In genomic region chr21:21030311-21030710, GRCh38 we compare ENCODE assay signal across 28 cellular contexts. TPM values are rescaled to one million over a fixed set of nuclear protein-coding genes. Genes with fewer than 3 reads are reported as not detected.
"Had no signal": no experiment of that assay in that cellular context is flagged by ENCODE, and none has a peak within 500 bp of the region (broad histone marks: within the 10 kb centered on the region; RNA-seq: fewer than 3 reads in every experiment).

No MANE protein-coding gene starts in this region.

- H3K36me3 ChIP-seq: neutrophil, pancreas, right lobe of liver, sigmoid colon, suprapubic skin, tibial artery, transverse colon, upper lobe of right lung, uterus had no signal

- H3K27me3 ChIP-seq: neutrophil, pancreas, right lobe of liver, sigmoid colon, suprapubic skin, testis, tibial artery, transverse colon, upper lobe of right lung, uterus had no signal

- DNase-seq: naive thymus-derived CD8-positive, alpha-beta T cell; nephron progenitor cell; nucleus accumbens; pancreas; psoas muscle; right cardiac atrium; right lobe of liver; sigmoid colon; small intestine; stimulated activated CD4-positive, alpha-beta T cell treated with anti-CD3 and anti-CD28 coated beads, Interleukin-15, amount 100 ng/mL, for 24 hours; stimulated activated CD4-positive, alpha-beta T cell treated with anti-CD3 and anti-CD28 coated beads, Interleukin-2, amount 100 ng/mL, for 24 hours; stimulated activated CD4-positive, alpha-beta T cell treated with anti-CD3 and anti-CD28 coated beads, Interleukin-2, amount 100 ng/mL, for 48 hours; stimulated activated CD4-positive, alpha-beta T cell treated with anti-CD3 and anti-CD28 coated beads, Interleukin-4, amount 100 ng/mL, for 24 hours; stimulated activated naive B cell treated with anti-CD40 and anti-IgM and Interleukin-4, amounts not matched to agents 10 μg/mL and 1 μg/mL and 100 μg/mL, for 72 hours; stimulated activated naive CD8-positive, alpha-beta T cell treated with anti-CD3 and anti-CD28 coated beads, Interleukin-15, amount 100 ng/mL, for 72 hours; stimulated activated naive CD8-positive, alpha-beta T cell treated with anti-CD3 and anti-CD28 coated beads, Interleukin-15, Interleukin-2, amounts not matched to agents 100 U/mL and 50 U/mL, for 24 hours; substantia nigra; testis; tibial artery; transverse colon; upper lobe of right lung; uterus had no signal

- H3K36me3 Mint-ChIP-seq: naive thymus-derived CD8-positive, alpha-beta T cell; stimulated activated effector memory CD8-positive, alpha-beta T cell treated with anti-CD3 and anti-CD28 coated beads, Interleukin-12 subunit alpha, Interleukin-12 subunit beta, amount 100 ng/mL, for 72 hours; stimulated activated naive B cell treated with anti-CD40 and anti-IgM and Interleukin-4, amounts not matched to agents 10 μg/mL and 1 μg/mL and 100 μg/mL, for 72 hours; type B pancreatic cell had no signal

- H3K4me3 Mint-ChIP-seq: naive thymus-derived CD8-positive, alpha-beta T cell; natural killer cell treated with Interleukin-12 subunit alpha and Interleukin-12 subunit beta and Interleukin-15 and Interleukin-18, amount 100 ng/mL, for 72 hours; nephron progenitor cell; neural crest cell; stimulated activated effector memory CD8-positive, alpha-beta T cell treated with anti-CD3 and anti-CD28 coated beads, Interleukin-12 subunit alpha, Interleukin-12 subunit beta, amount 100 ng/mL, for 72 hours; stimulated activated naive B cell treated with anti-CD40 and anti-IgM and Interleukin-4, amounts not matched to agents 10 μg/mL and 1 μg/mL and 100 μg/mL, for 72 hours; stimulated activated naive CD8-positive, alpha-beta T cell treated with anti-CD3 and anti-CD28 coated beads, Interleukin-15, amount 100 ng/mL, for 72 hours; type B pancreatic cell had no signal

- ATAC-seq: naive thymus-derived CD8-positive, alpha-beta T cell; natural killer cell treated with Interleukin-12 subunit alpha and Interleukin-12 subunit beta and Interleukin-15 and Interleukin-18, amount 100 ng/mL, for 72 hours; pancreas; psoas muscle; right cardiac atrium; right lobe of liver; stimulated activated effector memory CD8-positive, alpha-beta T cell treated with anti-CD3 and anti-CD28 coated beads, Interleukin-12 subunit alpha, Interleukin-12 subunit beta, amount 100 ng/mL, for 72 hours; stimulated activated naive B cell treated with anti-CD40 and anti-IgM and Interleukin-4, amounts not matched to agents 10 μg/mL and 1 μg/mL and 100 μg/mL, for 72 hours; stimulated activated naive CD8-positive, alpha-beta T cell treated with anti-CD3 and anti-CD28 coated beads, Interleukin-15, amount 100 ng/mL, for 72 hours; stimulated activated naive CD8-positive, alpha-beta T cell treated with anti-CD3 and anti-CD28 coated beads, Interleukin-15, Interleukin-2, amounts not matched to agents 100 U/mL and 50 U/mL, for 24 hours; upper lobe of right lung had no signal

- H3K4me1 ChIP-seq: pancreas, psoas muscle, right lobe of liver, sigmoid colon, testis, tibial artery, transverse colon, upper lobe of right lung, uterus had no signal

- H3K9me3 Mint-ChIP-seq: naive thymus-derived CD8-positive, alpha-beta T cell; nephron progenitor cell; neural crest cell; stimulated activated naive B cell treated with anti-CD40 and anti-IgM and Interleukin-4, amounts not matched to agents 10 μg/mL and 1 μg/mL and 100 μg/mL, for 72 hours; stimulated activated naive CD8-positive, alpha-beta T cell treated with anti-CD3 and anti-CD28 coated beads, Interleukin-15, amount 100 ng/mL, for 72 hours; type B pancreatic cell had no signal

- H3K27ac Mint-ChIP-seq: naive thymus-derived CD8-positive, alpha-beta T cell; natural killer cell treated with Interleukin-12 subunit alpha and Interleukin-12 subunit beta and Interleukin-15 and Interleukin-18, amount 100 ng/mL, for 72 hours; nephron progenitor cell; stimulated activated effector memory CD8-positive, alpha-beta T cell treated with anti-CD3 and anti-CD28 coated beads, Interleukin-12 subunit alpha, Interleukin-12 subunit beta, amount 100 ng/mL, for 72 hours; stimulated activated naive B cell treated with anti-CD40 and anti-IgM and Interleukin-4, amounts not matched to agents 10 μg/mL and 1 μg/mL and 100 μg/mL, for 72 hours; stimulated activated naive CD8-positive, alpha-beta T cell treated with anti-CD3 and anti-CD28 coated beads, Interleukin-15, amount 100 ng/mL, for 72 hours; type B pancreatic cell had no signal

- H3K4me3 ChIP-seq: pancreas, psoas muscle, right lobe of liver, sigmoid colon, suprapubic skin, testis, tibial artery, transverse colon, upper lobe of right lung, uterus had no signal

- H3K9me3 ChIP-seq: neutrophil, pancreas, psoas muscle, right lobe of liver, sigmoid colon, suprapubic skin, testis, tibial artery, transverse colon, upper lobe of right lung, uterus had no signal

- H3K4me1 Mint-ChIP-seq: naive thymus-derived CD8-positive, alpha-beta T cell; nephron progenitor cell; stimulated activated effector memory CD8-positive, alpha-beta T cell treated with anti-CD3 and anti-CD28 coated beads, Interleukin-12 subunit alpha, Interleukin-12 subunit beta, amount 100 ng/mL, for 72 hours; stimulated activated naive B cell treated with anti-CD40 and anti-IgM and Interleukin-4, amounts not matched to agents 10 μg/mL and 1 μg/mL and 100 μg/mL, for 72 hours; stimulated activated naive CD8-positive, alpha-beta T cell treated with anti-CD3 and anti-CD28 coated beads, Interleukin-15, amount 100 ng/mL, for 72 hours had no signal

- H3K27ac ChIP-seq: neutrophil, pancreas, psoas muscle, right lobe of liver, sigmoid colon, suprapubic skin, testis, tibial artery, transverse colon, upper lobe of right lung, uterus had no signal

- H3K27me3 Mint-ChIP-seq: natural killer cell treated with Interleukin-12 subunit alpha and Interleukin-12 subunit beta and Interleukin-15 and Interleukin-18, amount 100 ng/mL, for 72 hours; stimulated activated naive B cell treated with anti-CD40 and anti-IgM and Interleukin-4, amounts not matched to agents 10 μg/mL and 1 μg/mL and 100 μg/mL, for 72 hours; stimulated activated naive CD8-positive, alpha-beta T cell treated with anti-CD3 and anti-CD28 coated beads, Interleukin-15, amount 100 ng/mL, for 72 hours; type B pancreatic cell had no signal

RNA-seq across cellular contexts. Expression of gene NCAM2, which starts 32.1 kb away (rescaled TPM):
- total RNA-seq: naive thymus-derived CD8-positive, alpha-beta T cell; natural killer cell treated with Interleukin-12 subunit alpha and Interleukin-12 subunit beta and Interleukin-15 and Interleukin-18, amount 100 ng/mL, for 72 hours had no signal
